Comparison of ENCODE assay signal across 1 cellular context in genomic region chr14:93206793-93207467, GRCh38.
A peak's percentile ranks its signal among the peaks of the same experiment; 100 is the strongest.
TF ChIP-seq lines count a peak whose summit lies in the region.

A gene with protein sequence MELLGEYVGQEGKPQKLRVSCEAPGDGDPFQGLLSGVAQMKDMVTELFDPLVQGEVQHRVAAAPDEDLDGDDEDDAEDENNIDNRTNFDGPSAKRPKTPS (minus strand): TSS chr14:93207065. CDS start chr14:93207037, 28 bp downstream.
UBR7 (plus strand) TSS chr14:93207256; CDS start chr14:93207292, 36 bp downstream.

TF ChIP-seq in HCT116, 20 proteins besides CTCF, POLR2A, EP300 and RAD21 (continued from another document):
- TF ChIP-seq, protein P1, sequence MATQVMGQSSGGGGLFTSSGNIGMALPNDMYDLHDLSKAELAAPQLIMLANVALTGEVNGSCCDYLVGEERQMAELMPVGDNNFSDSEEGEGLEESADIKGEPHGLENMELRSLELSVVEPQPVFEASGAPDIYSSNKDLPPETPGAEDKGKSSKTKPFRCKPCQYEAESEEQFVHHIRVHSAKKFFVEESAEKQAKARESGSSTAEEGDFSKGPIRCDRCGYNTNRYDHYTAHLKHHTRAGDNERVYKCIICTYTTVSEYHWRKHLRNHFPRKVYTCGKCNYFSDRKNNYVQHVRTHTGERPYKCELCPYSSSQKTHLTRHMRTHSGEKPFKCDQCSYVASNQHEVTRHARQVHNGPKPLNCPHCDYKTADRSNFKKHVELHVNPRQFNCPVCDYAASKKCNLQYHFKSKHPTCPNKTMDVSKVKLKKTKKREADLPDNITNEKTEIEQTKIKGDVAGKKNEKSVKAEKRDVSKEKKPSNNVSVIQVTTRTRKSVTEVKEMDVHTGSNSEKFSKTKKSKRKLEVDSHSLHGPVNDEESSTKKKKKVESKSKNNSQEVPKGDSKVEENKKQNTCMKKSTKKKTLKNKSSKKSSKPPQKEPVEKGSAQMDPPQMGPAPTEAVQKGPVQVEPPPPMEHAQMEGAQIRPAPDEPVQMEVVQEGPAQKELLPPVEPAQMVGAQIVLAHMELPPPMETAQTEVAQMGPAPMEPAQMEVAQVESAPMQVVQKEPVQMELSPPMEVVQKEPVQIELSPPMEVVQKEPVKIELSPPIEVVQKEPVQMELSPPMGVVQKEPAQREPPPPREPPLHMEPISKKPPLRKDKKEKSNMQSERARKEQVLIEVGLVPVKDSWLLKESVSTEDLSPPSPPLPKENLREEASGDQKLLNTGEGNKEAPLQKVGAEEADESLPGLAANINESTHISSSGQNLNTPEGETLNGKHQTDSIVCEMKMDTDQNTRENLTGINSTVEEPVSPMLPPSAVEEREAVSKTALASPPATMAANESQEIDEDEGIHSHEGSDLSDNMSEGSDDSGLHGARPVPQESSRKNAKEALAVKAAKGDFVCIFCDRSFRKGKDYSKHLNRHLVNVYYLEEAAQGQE (IDR thresholded peaks at IDR 0.05; ENCODE audit: low read depth) = no peak
- TF ChIP-seq SP1 (IDR thresholded peaks at IDR 0.05; ENCODE audit: low read depth) = peak; percentile 77
- TF ChIP-seq, protein P2, sequence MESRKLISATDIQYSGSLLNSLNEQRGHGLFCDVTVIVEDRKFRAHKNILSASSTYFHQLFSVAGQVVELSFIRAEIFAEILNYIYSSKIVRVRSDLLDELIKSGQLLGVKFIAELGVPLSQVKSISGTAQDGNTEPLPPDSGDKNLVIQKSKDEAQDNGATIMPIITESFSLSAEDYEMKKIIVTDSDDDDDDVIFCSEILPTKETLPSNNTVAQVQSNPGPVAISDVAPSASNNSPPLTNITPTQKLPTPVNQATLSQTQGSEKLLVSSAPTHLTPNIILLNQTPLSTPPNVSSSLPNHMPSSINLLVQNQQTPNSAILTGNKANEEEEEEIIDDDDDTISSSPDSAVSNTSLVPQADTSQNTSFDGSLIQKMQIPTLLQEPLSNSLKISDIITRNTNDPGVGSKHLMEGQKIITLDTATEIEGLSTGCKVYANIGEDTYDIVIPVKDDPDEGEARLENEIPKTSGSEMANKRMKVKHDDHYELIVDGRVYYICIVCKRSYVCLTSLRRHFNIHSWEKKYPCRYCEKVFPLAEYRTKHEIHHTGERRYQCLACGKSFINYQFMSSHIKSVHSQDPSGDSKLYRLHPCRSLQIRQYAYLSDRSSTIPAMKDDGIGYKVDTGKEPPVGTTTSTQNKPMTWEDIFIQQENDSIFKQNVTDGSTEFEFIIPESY (IDR thresholded peaks at IDR 0.05; ENCODE audit: extremely low read depth, insufficient replicate concordance, low read length) = no peak
- TF ChIP-seq SRF (IDR thresholded peaks at IDR 0.05; ENCODE audit: low read depth) = peak; percentile 51; the same call in 1 of the 2 replicates
